In genomic region chr1:201939271-201939973, GRCh38 we compare ENCODE assay signal across 20 cellular contexts. TPM values are rescaled to one million over a fixed set of nuclear protein-coding genes. Genes with fewer than 3 reads are reported as not detected.
DNase-seq lines count a peak whose midpoint lies in the region; ATAC-seq, FAIRE-seq and TF ChIP-seq lines count a peak whose summit lies in the region.
"Had no signal": no experiment of that assay in that cellular context is flagged by ENCODE, and none has a peak within 500 bp of the region (broad histone marks: within the 10 kb centered on the region; RNA-seq: fewer than 3 reads in every experiment).

No MANE protein-coding gene starts in this region.

- peaks cover 13 to 27% of the 10 kb centered on the region in 2 donors for H3K27me3 Mint-ChIP-seq in CD4-positive, alpha-beta memory T cell

- intact Hi-C loops in CD4-positive, alpha-beta memory T cell (cut with micrococcal nuclease) = no loop called here

- no peak for TF ChIP-seq EP300 in H1 (IDR thresholded peaks at IDR 0.05; ENCODE audit: borderline replicate concordance in 1 of 2, low read depth in 2 of 2, low read length in 2 of 2)
- TF ChIP-seq EP300 in tibial nerve (IDR thresholded peaks at IDR 0.05) = no peak

- H3K36me3 ChIP-seq in H1 (ENCODE audit: control insufficient read depth in 2 of 4, insufficient read depth in 4 of 4, low read length in 3 of 4) (no peaks in the 10 kb centered on the region; a peak in 1 of 8 replicates), tibial nerve (no peaks in the 10 kb centered on the region), MM.1S (replicated peaks; ENCODE audit: insufficient read depth, low read length) (no peaks in the 10 kb centered on the region)
- no peaks in the 10 kb centered on the region for H3K36me3 ChIP-seq in CD4-positive, alpha-beta memory T cell (ENCODE audit: insufficient read depth, low read length)

- H3K4me1 Mint-ChIP-seq in CD4-positive, alpha-beta memory T cell = no peaks in the 10 kb centered on the region
- H3K4me1 Mint-ChIP-seq: activated CD8-positive, alpha-beta memory T cell treated with anti-CD3 and anti-CD28 coated beads, Interleukin-2, amount 10 ng/mL, durations not matched to agents 7 days and 5 days; stimulated activated memory B cell treated with anti-CD40 and anti-IgM and Interleukin-4, amounts not matched to agents 10 μg/mL and 1 μg/mL and 100 μg/mL, for 72 hours had no signal

- H3K36me3 Mint-ChIP-seq in CD4-positive, alpha-beta memory T cell = no peaks in the 10 kb centered on the region
- H3K36me3 Mint-ChIP-seq: activated CD8-positive, alpha-beta memory T cell treated with anti-CD3 and anti-CD28 coated beads, Interleukin-2, amount 10 ng/mL, durations not matched to agents 7 days and 5 days; stimulated activated memory B cell treated with anti-CD40 and anti-IgM and Interleukin-4, amounts not matched to agents 10 μg/mL and 1 μg/mL and 100 μg/mL, for 72 hours had no signal

- H3K18ac ChIP-seq in H1 (ENCODE audit: extremely low read depth, low read length) = no peak overlapping the region

- no peaks in the 10 kb centered on the region for H3K79me1 ChIP-seq in H1 (ENCODE audit: low read depth, low read length)

- H3K4me2 ChIP-seq in H1 (ENCODE audit: insufficient read depth in 1 of 2, low read depth in 2 of 2, low read length in 2 of 2) (no peak overlapping the region), MM.1S (ENCODE audit: low read depth, low read length) (no peak overlapping the region)

- H4K8ac ChIP-seq in H1 (ENCODE audit: extremely low read depth, insufficient read depth, low read length) = no peak overlapping the region

- H3K27me3 ChIP-seq in H1 (replicated peaks in 1 of 4; ENCODE audit: control insufficient read depth in 3 of 4, extremely low read depth in 1 of 4, insufficient read depth in 3 of 4, low read length in 3 of 4) (no peaks in the 10 kb centered on the region), tibial nerve (no peaks in the 10 kb centered on the region), MM.1S (replicated peaks; ENCODE audit: insufficient read depth, low read length) (no peaks in the 10 kb centered on the region)
- no peaks in the 10 kb centered on the region for H3K27me3 ChIP-seq in CD4-positive, alpha-beta memory T cell (ENCODE audit: insufficient read depth, low read length)

- CTCF ChIA-PET in H1 (lab: Charles Lee; ENCODE audit: partially characterized antibody) = interaction anchor here (0.6 to 8.4 kb wide), 8 partner anchors 9 to 261 kb away, joined by 3 to 145 read pairs (median 4); no protein-coding TSS in a partner anchor
- CTCF ChIA-PET in CD4-positive, alpha-beta memory T cell (lab: Charles Lee; ENCODE audit: partially characterized antibody) = no interaction called here

- no peak overlapping the region for H3K4me3 Mint-ChIP-seq in CD4-positive, alpha-beta memory T cell
- H3K4me3 Mint-ChIP-seq: activated CD8-positive, alpha-beta memory T cell treated with anti-CD3 and anti-CD28 coated beads, Interleukin-2, amount 10 ng/mL, durations not matched to agents 7 days and 5 days; neural crest cell; stimulated activated memory B cell treated with anti-CD40 and anti-IgM and Interleukin-4, amounts not matched to agents 10 μg/mL and 1 μg/mL and 100 μg/mL, for 72 hours had no signal

- TF ChIP-seq POLR2A in H1 (IDR thresholded peaks at IDR 0.05; ENCODE audit: control extremely low read depth in 1 of 2, low read depth in 2 of 2, low read length in 2 of 2) (no peak), tibial nerve (IDR thresholded peaks at IDR 0.05) (no peak)

- H4K91ac ChIP-seq in H1 (replicated peaks; ENCODE audit: insufficient read length, low read length) = no peak overlapping the region

- no peak overlapping the region for H3K4ac ChIP-seq in H1 (replicated peaks; ENCODE audit: insufficient read length, low read depth, low read length)

- no peak overlapping the region for H3K27ac ChIP-seq in H1 (ENCODE audit: low read depth, low read length)
- H3K27ac ChIP-seq in tibial nerve = peak overlapping the region in 3 of 4 donors; percentile 12 to 71 (median 70)
- H3K27ac ChIP-seq in CD4-positive, alpha-beta memory T cell (ENCODE audit: low read depth, low read length) = no peak overlapping the region
- H3K27ac ChIP-seq in MM.1S (ENCODE audit: low read length) = no peak overlapping the region

- H4K20me1 ChIP-seq in H1 (replicated peaks in 1 of 2; ENCODE audit: control insufficient read depth in 1 of 2, insufficient read depth in 2 of 2, low read length in 2 of 2) (no peaks in the 10 kb centered on the region), MM.1S (ENCODE audit: insufficient read depth, low read length) (no peaks in the 10 kb centered on the region)

- H3K9ac ChIP-seq in H1 (replicated peaks in 1 of 4; ENCODE audit: extremely low read depth in 1 of 4, low read depth in 3 of 4, low read length in 3 of 4) (no peak overlapping the region), MM.1S (ENCODE audit: low read length) (no peak overlapping the region)

- ATAC-seq in omental fat pad (ENCODE audit: low FRiP score) = peak; percentile 14
- ATAC-seq: activated CD4-positive, CD25-positive, alpha-beta regulatory T cell treated with anti-CD3 and anti-CD28 coated beads, Interleukin-2, amount 50 U/mL, for 24 hours; activated CD8-positive, alpha-beta memory T cell treated with anti-CD3 and anti-CD28 coated beads, Interleukin-2, amount 10 ng/mL, durations not matched to agents 7 days and 5 days; stimulated activated memory B cell treated with anti-CD40 and anti-IgM and Interleukin-4, amounts not matched to agents 10 μg/mL and 1 μg/mL and 100 μg/mL, for 72 hours had no signal

- no peak overlapping the region for H3K4me3 ChIP-seq in H1 (ENCODE audit: extremely low read depth in 1 of 4, insufficient read depth in 2 of 4, low read depth in 3 of 4, low read length in 4 of 4)
- peak overlapping the region in 1 of 4 donors; percentile 7 for H3K4me3 ChIP-seq in tibial nerve
- H3K4me3 ChIP-seq in CD4-positive, alpha-beta memory T cell (ENCODE audit: low read length in 2 of 2) = no peak overlapping the region
- no peak overlapping the region for H3K4me3 ChIP-seq in MM.1S (ENCODE audit: low read length)

- H3K14ac ChIP-seq in H1 (ENCODE audit: insufficient read length) = no peak overlapping the region

- no peak overlapping the region for H2BK20ac ChIP-seq in H1 (ENCODE audit: low read length)

- H3K79me2 ChIP-seq in H1 (ENCODE audit: control insufficient read depth in 1 of 2, insufficient read depth in 2 of 2, low read length in 2 of 2) (no peaks in the 10 kb centered on the region), MM.1S (ENCODE audit: low read length) (no peaks in the 10 kb centered on the region)

- TF ChIP-seq CTCF in H1 (IDR thresholded peaks at IDR 0.05; ENCODE audit: control extremely low read depth in 1 of 3, insufficient read depth in 1 of 3, low read depth in 1 of 3, low read length in 3 of 3) (no peak), omental fat pad (IDR thresholded peaks at IDR 0.05) (no peak), tibial nerve (IDR thresholded peaks at IDR 0.05) (no peak), MM.1S (IDR thresholded peaks at IDR 0.05; ENCODE audit: low read length) (no peak)

- TF ChIP-seq RAD21 in H1 (IDR thresholded peaks at IDR 0.05 in 1 of 2, conservative IDR thresholded peaks at IDR 0.05 in 1 of 2; ENCODE audit: low read depth in 2 of 2, low read length in 2 of 2) = no peak

- H4K5ac ChIP-seq in H1 (ENCODE audit: insufficient read length, low read depth, low read length) = no peak overlapping the region

- H3F3A ChIP-seq in MM.1S (ENCODE audit: insufficient read depth, low read length) = no peaks in the 10 kb centered on the region

- H2AK5ac ChIP-seq in H1 (ENCODE audit: low read depth, low read length) = 0 out of 2 replicates have a peak overlapping the region, but pooled peaks have one; percentile 53

- H3K9me3 Mint-ChIP-seq in CD4-positive, alpha-beta memory T cell = peaks cover 0 to 2% (median 0%) of the 10 kb centered on the region in 8 donors
- H3K9me3 Mint-ChIP-seq: neural crest cell; stimulated activated memory B cell treated with anti-CD40 and anti-IgM and Interleukin-4, amounts not matched to agents 10 μg/mL and 1 μg/mL and 100 μg/mL, for 72 hours had no signal

- H3K23me2 ChIP-seq in H1 (ENCODE audit: low read depth, low read length) = no peaks in the 10 kb centered on the region; the same call in 1 of the 2 replicates

- no peak overlapping the region for H2BK5ac ChIP-seq in H1 (ENCODE audit: low read depth, low read length)

- DNase-seq in NCI-H82 (lab: John Stamatoyannopoulos, UW) = peak; percentile 98
- DNase-seq in H1 (ENCODE audit: low read depth in 1 of 2, low spot score in 2 of 2) = no peak
- no peak for DNase-seq in omental fat pad (ENCODE audit: low spot score)
- no peak for DNase-seq in tibial nerve (ENCODE audit: low spot score in 2 of 2)
- DNase-seq in CD4-positive, alpha-beta memory T cell = no peak
- no peak for DNase-seq in MM.1S
- DNase-seq in COLO668 (lab: John Stamatoyannopoulos, UW; ENCODE audit: unreplicated experiment) = no peak
- DNase-seq in ecto neural progenitor cell (ENCODE audit: low spot score) = no peak
- DNase-seq: activated CD8-positive, alpha-beta memory T cell treated with anti-CD3 and anti-CD28 coated beads, Interleukin-2, amount 10 ng/mL, durations not matched to agents 7 days and 5 days; activated gamma-delta T cell treated with Interleukin-2 at 50 U/mL for 16 hours; DMS 273 treated with DMSO at 0.1 percent for 48 hours; effector CD8-positive, alpha-beta T cell; left ventricle myocardium superior; NCI-H1417; SHP77; small intestine; T-helper 2 cell had no signal

- H2AFZ ChIP-seq in H1 (ENCODE audit: low read length) (no peak overlapping the region), MM.1S (ENCODE audit: low read length) (no peak overlapping the region)

- no peak overlapping the region for H2BK12ac ChIP-seq in H1 (ENCODE audit: low read depth, low read length)

- no peak for FAIRE-seq in H1 (lab: Jason Lieb, UNC)
- FAIRE-seq: small intestine had no signal

- POLR2A ChIA-PET in H1 (lab: Charles Lee; ENCODE audit: partially characterized antibody) = interaction anchor here (1.0 to 1.3 kb wide), 4 partner anchors 10 to 43 kb away, joined by 3 to 11 read pairs (median 4); no protein-coding TSS in a partner anchor
- POLR2A ChIA-PET in CD4-positive, alpha-beta memory T cell (lab: Charles Lee; ENCODE audit: partially characterized antibody) = no interaction called here

- H3K56ac ChIP-seq in H1 (replicated peaks; ENCODE audit: insufficient read length, low read depth, low read length) = no peak overlapping the region

- no peak overlapping the region for H2BK120ac ChIP-seq in H1 (replicated peaks; ENCODE audit: low read depth, low read length)

- WGBS in H1 (ENCODE audit: extremely low coverage in 1 of 2, insufficient coverage in 1 of 2, insufficient read length in 1 of 2, insufficient replicate concordance in 2 of 2, low coverage in 1 of 2, low lambda C conversion rate in 2 of 2, missing lambda C conversion rate in 1 of 2), 2 experiments = 92% methylated on average over 8 of the region's 8 CpGs; no CpG with 5 or more reads in 1 of the 2 experiments
- 72 to 78% methylated on average over 8 of the region's 8 CpGs for WGBS in tibial nerve, 2 donors

- H3K9me3 ChIP-seq in H1 (ENCODE audit: insufficient read depth in 2 of 2, low read depth in 1 of 2, low read length in 1 of 2) = no peaks in the 10 kb centered on the region
- no peaks in the 10 kb centered on the region for H3K9me3 ChIP-seq in tibial nerve
- H3K9me3 ChIP-seq in CD4-positive, alpha-beta memory T cell (ENCODE audit: control insufficient read depth in 1 of 2, low read length in 2 of 2) = no peaks in the 10 kb centered on the region
- no peaks in the 10 kb centered on the region for H3K9me3 ChIP-seq in MM.1S (replicated peaks; ENCODE audit: insufficient read depth, low read length)

- no peaks in the 10 kb centered on the region for H3K9me2 ChIP-seq in MM.1S (replicated peaks; ENCODE audit: insufficient read depth, low read length)

- H3K27ac Mint-ChIP-seq in CD4-positive, alpha-beta memory T cell = no peak overlapping the region
- H3K27ac Mint-ChIP-seq: activated CD8-positive, alpha-beta memory T cell treated with anti-CD3 and anti-CD28 coated beads, Interleukin-2, amount 10 ng/mL, durations not matched to agents 7 days and 5 days; stimulated activated memory B cell treated with anti-CD40 and anti-IgM and Interleukin-4, amounts not matched to agents 10 μg/mL and 1 μg/mL and 100 μg/mL, for 72 hours had no signal

- H3K4me1 ChIP-seq in H1 (replicated peaks in 1 of 4; ENCODE audit: control insufficient read depth in 3 of 4, insufficient read depth in 4 of 4, low read length in 3 of 4) (peaks cover 4 to 7% (median 4%) of the 10 kb centered on the region in 4 experiments; a peak in 5 of 7 replicates), tibial nerve (peaks cover 0 to 36% (median 0%) of the 10 kb centered on the region in 4 donors), MM.1S (ENCODE audit: low read length) (no peaks in the 10 kb centered on the region)
- no peaks in the 10 kb centered on the region for H3K4me1 ChIP-seq in CD4-positive, alpha-beta memory T cell (ENCODE audit: insufficient read depth, low read length)

- H3K23ac ChIP-seq in H1 (ENCODE audit: insufficient read length) = no peak overlapping the region

- no peak overlapping the region for H2BK15ac ChIP-seq in H1 (ENCODE audit: low read length)

RNA-seq across cellular contexts. Expression of gene LMOD1, which starts 6.9 kb away (rescaled TPM):
- 0.82 and 1.4 TPM in 2 replicates for total RNA-seq in H1 (2021; fragmentation: NEBNext Ultra II Directional; extraction: Animal tissue kit (Norgen Biotek cat#: 25700))
- polyA plus RNA-seq in H1 (2011; rRNA removed) = 0.77 and 1.3 TPM in 2 replicates
- 1.4 TPM for polyA plus RNA-seq in H1 (2011; cell fraction: cytosol; rRNA removed)
- 2.4 TPM for polyA plus RNA-seq in H1 (2011; cell fraction: nucleus; rRNA removed)
- polyA plus RNA-seq in H1 (2012, experiment 1 of 2) = 1.6 to 1.8 TPM (median 1.6 TPM) in 4 replicates
- 0.73 TPM for polyA plus RNA-seq in H1 (2012, experiment 2 of 2)
- 0.77 TPM for polyA plus RNA-seq in H1 (2013, experiment 1 of 2)
- polyA plus RNA-seq in H1 (2013, experiment 2 of 2) = 0.61 TPM
- polyA minus RNA-seq in H1 (2011; rRNA and poly(A)+ RNA removed) = 2.2 and 3.1 TPM in 2 replicates
- 0.73 TPM for polyA minus RNA-seq in H1 (2011; cell fraction: cytosol; rRNA and poly(A)+ RNA removed)
- polyA minus RNA-seq in H1 (2011; cell fraction: nucleus; rRNA and poly(A)+ RNA removed) = 2.1 TPM
- total RNA-seq in omental fat pad (100 to 1,000 TPM in 1 of 4 donors, 10 to 100 TPM in 3; 30.2 to 124 (median 35.8) TPM), tibial nerve (100 to 1,000 TPM in 2 of 4 donors, 10 to 100 TPM in 2; 86.9 to 165 (median 107) TPM)
- not detected for total RNA-seq in CD4-positive, alpha-beta memory T cell
- polyA plus RNA-seq in CD4-positive, alpha-beta memory T cell = not detected
- total RNA-seq: activated CD8-positive, alpha-beta memory T cell treated with anti-CD3 and anti-CD28 coated beads, Interleukin-2, amount 10 ng/mL, durations not matched to agents 7 days and 5 days had no signal

RNA-seq across cellular contexts. Expression of gene TIMM17A, which starts 15.9 kb away (rescaled TPM):
- total RNA-seq in H1 (2021; fragmentation: NEBNext Ultra II Directional; extraction: Animal tissue kit (Norgen Biotek cat#: 25700)) = 54.3 and 57.1 TPM in 2 replicates
- 15.9 and 30.3 TPM in 2 replicates for polyA plus RNA-seq in H1 (2011; rRNA removed)
- polyA plus RNA-seq in H1 (2011; cell fraction: cytosol; rRNA removed) = 35.4 TPM
- 14.3 TPM for polyA plus RNA-seq in H1 (2011; cell fraction: nucleus; rRNA removed)
- polyA plus RNA-seq in H1 (2012, experiment 1 of 2) = 37.6 to 47.3 TPM (median 42.5 TPM) in 4 replicates
- 7.9 TPM for polyA plus RNA-seq in H1 (2012, experiment 2 of 2)
- 30.7 TPM for polyA plus RNA-seq in H1 (2013, experiment 1 of 2)
- 32.7 TPM for polyA plus RNA-seq in H1 (2013, experiment 2 of 2)
- polyA minus RNA-seq in H1 (2011; rRNA and poly(A)+ RNA removed) = 19.5 and 29.5 TPM in 2 replicates
- 11.4 TPM for polyA minus RNA-seq in H1 (2011; cell fraction: cytosol; rRNA and poly(A)+ RNA removed)
- polyA minus RNA-seq in H1 (2011; cell fraction: nucleus; rRNA and poly(A)+ RNA removed) = 17.0 TPM
- total RNA-seq in omental fat pad (10 to 100 TPM; 19.7 to 55.4 (median 38.4) TPM), tibial nerve (10 to 100 TPM; 16.2 to 31.8 (median 21.0) TPM)
- total RNA-seq in CD4-positive, alpha-beta memory T cell = 10 to 100 TPM; 26.0 to 27.1 TPM
- polyA plus RNA-seq in CD4-positive, alpha-beta memory T cell = 10 to 100 TPM; 28.4 to 29.2 TPM

RNA-seq across cellular contexts. Expression of gene RNPEP, which starts 43.0 kb away (rescaled TPM):
- 45.2 and 51.1 TPM in 2 replicates for total RNA-seq in H1 (2021; fragmentation: NEBNext Ultra II Directional; extraction: Animal tissue kit (Norgen Biotek cat#: 25700))
- polyA plus RNA-seq in H1 (2011; rRNA removed) = 34.1 and 47.0 TPM in 2 replicates
- polyA plus RNA-seq in H1 (2011; cell fraction: cytosol; rRNA removed) = 35.4 TPM
- 55.7 TPM for polyA plus RNA-seq in H1 (2011; cell fraction: nucleus; rRNA removed)
- polyA plus RNA-seq in H1 (2012, experiment 1 of 2) = 45.9 to 70.9 TPM (median 49.9 TPM) in 4 replicates
- polyA plus RNA-seq in H1 (2012, experiment 2 of 2) = 63.1 TPM
- 32.3 TPM for polyA plus RNA-seq in H1 (2013, experiment 1 of 2)
- polyA plus RNA-seq in H1 (2013, experiment 2 of 2) = 33.6 TPM
- polyA minus RNA-seq in H1 (2011; rRNA and poly(A)+ RNA removed) = 40.7 and 45.9 TPM in 2 replicates
- 23.0 TPM for polyA minus RNA-seq in H1 (2011; cell fraction: cytosol; rRNA and poly(A)+ RNA removed)
- 17.4 TPM for polyA minus RNA-seq in H1 (2011; cell fraction: nucleus; rRNA and poly(A)+ RNA removed)
- 10 to 100 TPM; 37.2 to 77.6 (median 45.8) TPM for total RNA-seq in omental fat pad
- total RNA-seq in tibial nerve = 100 to 1,000 TPM; 107 to 168 (median 135) TPM
- total RNA-seq in CD4-positive, alpha-beta memory T cell = 10 to 100 TPM; 25.9 to 29.1 TPM
- polyA plus RNA-seq in CD4-positive, alpha-beta memory T cell = 10 to 100 TPM; 30.3 to 41.4 TPM

RNA-seq across cellular contexts. Expression of gene SHISA4, which starts 50.7 kb away (rescaled TPM):
- total RNA-seq in H1 (2021; fragmentation: NEBNext Ultra II Directional; extraction: Animal tissue kit (Norgen Biotek cat#: 25700)) = 7.8 and 9.0 TPM in 2 replicates
- 28.9 and 36.0 TPM in 2 replicates for polyA plus RNA-seq in H1 (2011; rRNA removed)
- 17.8 TPM for polyA plus RNA-seq in H1 (2011; cell fraction: cytosol; rRNA removed)
- polyA plus RNA-seq in H1 (2011; cell fraction: nucleus; rRNA removed) = 22.1 TPM
- 5.1 to 13.0 TPM (median 12.0 TPM) in 4 replicates for polyA plus RNA-seq in H1 (2012, experiment 1 of 2)
- 15.8 TPM for polyA plus RNA-seq in H1 (2012, experiment 2 of 2)
- 8.7 TPM for polyA plus RNA-seq in H1 (2013, experiment 1 of 2)
- 9.9 TPM for polyA plus RNA-seq in H1 (2013, experiment 2 of 2)
- 7.3 and 7.7 TPM in 2 replicates for polyA minus RNA-seq in H1 (2011; rRNA and poly(A)+ RNA removed)
- polyA minus RNA-seq in H1 (2011; cell fraction: cytosol; rRNA and poly(A)+ RNA removed) = 5.1 TPM
- 2.7 TPM for polyA minus RNA-seq in H1 (2011; cell fraction: nucleus; rRNA and poly(A)+ RNA removed)
- total RNA-seq in omental fat pad (10 to 100 TPM; 11.0 to 23.3 (median 13.0) TPM), tibial nerve (10 to 100 TPM; 42.6 to 76.6 (median 66.4) TPM)
- under 1 TPM; 0.58 to 0.94 TPM for total RNA-seq in CD4-positive, alpha-beta memory T cell
- polyA plus RNA-seq in CD4-positive, alpha-beta memory T cell = under 1 TPM in 1 of 2 donors, not detected in 1; 0.59 TPM

Comparison
In these comparisons a context has a peak if more than half of its experiments do, and no peak if none do; other contexts are left out.
1. H3K27ac ChIP-seq: peak in tibial nerve (3 of 4); none in H1 (single experiment), CD4-positive, alpha-beta memory T cell (single experiment) and MM.1S (single experiment).
2. RNA of gene LMOD1, which starts 6.9 kb away (total RNA-seq): 86.9 to 165 TPM in tibial nerve and 30.2 to 124 TPM in omental fat pad; 0.82 to 1.4 TPM in H1 and not detected in CD4-positive, alpha-beta memory T cell; every median in the first group is over 10 times any median in the second.